Comparison of ENCODE assay signal across 1 cellular context in the genomic region with DNA sequence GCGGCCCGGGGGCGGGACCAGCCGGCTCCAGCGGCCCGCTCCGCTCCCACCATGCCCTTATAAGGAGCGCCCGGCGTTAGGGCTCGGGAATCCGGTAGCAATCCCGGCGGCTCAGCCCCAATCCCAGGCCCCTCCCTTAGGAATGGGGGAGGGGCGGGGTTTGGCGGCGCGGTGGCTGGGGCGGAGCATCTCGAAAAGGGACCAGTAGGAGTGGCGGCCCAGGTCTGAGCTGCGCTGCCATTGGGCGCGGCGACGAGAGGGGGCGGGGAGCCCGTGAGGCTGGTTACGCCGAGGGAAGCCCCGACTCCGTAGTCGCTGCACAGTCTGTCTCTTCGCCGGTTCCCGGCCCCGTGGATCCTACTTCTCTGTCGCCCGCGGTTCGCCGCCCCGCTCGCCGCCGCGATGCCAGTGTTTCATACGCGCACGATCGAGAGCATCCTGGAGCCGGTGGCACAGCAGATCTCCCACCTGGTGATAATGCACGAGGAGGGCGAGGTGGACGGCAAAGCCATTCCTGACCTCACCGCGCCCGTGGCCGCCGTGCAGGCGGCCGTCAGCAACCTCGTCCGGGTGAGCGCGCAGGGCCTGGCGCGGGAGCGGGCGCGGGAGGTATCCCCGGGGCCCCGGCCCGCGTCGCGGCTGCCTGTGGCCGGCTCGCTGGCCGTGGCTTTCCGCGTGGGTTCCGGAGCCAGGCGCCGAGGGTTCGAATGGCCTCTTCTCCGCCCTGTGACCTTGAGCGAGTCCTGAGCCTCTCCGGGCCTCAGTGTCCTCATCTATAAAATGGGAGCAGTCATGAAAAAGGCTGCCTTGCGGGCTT.
TF ChIP-seq lines count a peak whose summit lies in the region.

Gene VCL, plus strand, starts transcription at position 311 of the 817 bp plus-strand sequence. Its CDS starts 92 bp downstream, at position 403.

TF ChIP-seq in HepG2, 621 proteins besides CTCF, POLR2A, EP300 and RAD21 (continued from another document and continues in another):
- TF ChIP-seq, protein P1, sequence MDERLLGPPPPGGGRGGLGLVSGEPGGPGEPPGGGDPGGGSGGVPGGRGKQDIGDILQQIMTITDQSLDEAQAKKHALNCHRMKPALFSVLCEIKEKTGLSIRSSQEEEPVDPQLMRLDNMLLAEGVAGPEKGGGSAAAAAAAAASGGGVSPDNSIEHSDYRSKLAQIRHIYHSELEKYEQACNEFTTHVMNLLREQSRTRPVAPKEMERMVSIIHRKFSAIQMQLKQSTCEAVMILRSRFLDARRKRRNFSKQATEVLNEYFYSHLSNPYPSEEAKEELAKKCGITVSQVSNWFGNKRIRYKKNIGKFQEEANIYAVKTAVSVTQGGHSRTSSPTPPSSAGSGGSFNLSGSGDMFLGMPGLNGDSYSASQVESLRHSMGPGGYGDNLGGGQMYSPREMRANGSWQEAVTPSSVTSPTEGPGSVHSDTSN (CRISPR knock-in tag; IDR thresholded peaks at IDR 0.05): no peak
- TF ChIP-seq KAT2B (IDR thresholded peaks at IDR 0.05; ENCODE audit: borderline replicate concordance, low read depth, low read length): no peak
- no peak for TF ChIP-seq ZNF549 (CRISPR knock-in tag; IDR thresholded peaks at IDR 0.05)
- no peak for TF ChIP-seq THAP9 (CRISPR knock-in tag; IDR thresholded peaks at IDR 0.05; ENCODE audit: borderline replicate concordance)
- TF ChIP-seq FOXO4 (CRISPR knock-in tag; conservative IDR thresholded peaks at IDR 0.05): no peak
- no peak for TF ChIP-seq KDM6A (CRISPR knock-in tag; IDR thresholded peaks at IDR 0.05; ENCODE audit: low read depth)
- TF ChIP-seq HNF4G (IDR thresholded peaks at IDR 0.05; ENCODE audit: borderline replicate concordance, low read depth, low read length): no peak
- no peak for TF ChIP-seq HNF4G (CRISPR knock-in tag; IDR thresholded peaks at IDR 0.05; ENCODE audit: borderline replicate concordance, low read depth)
- no peak for TF ChIP-seq EZH2 (conservative IDR thresholded peaks at IDR 0.05; ENCODE audit: low read depth, low read length)
- no peak for TF ChIP-seq NFE2L2 (IDR thresholded peaks at IDR 0.05; ENCODE audit: low read length)
- TF ChIP-seq, protein P2, sequence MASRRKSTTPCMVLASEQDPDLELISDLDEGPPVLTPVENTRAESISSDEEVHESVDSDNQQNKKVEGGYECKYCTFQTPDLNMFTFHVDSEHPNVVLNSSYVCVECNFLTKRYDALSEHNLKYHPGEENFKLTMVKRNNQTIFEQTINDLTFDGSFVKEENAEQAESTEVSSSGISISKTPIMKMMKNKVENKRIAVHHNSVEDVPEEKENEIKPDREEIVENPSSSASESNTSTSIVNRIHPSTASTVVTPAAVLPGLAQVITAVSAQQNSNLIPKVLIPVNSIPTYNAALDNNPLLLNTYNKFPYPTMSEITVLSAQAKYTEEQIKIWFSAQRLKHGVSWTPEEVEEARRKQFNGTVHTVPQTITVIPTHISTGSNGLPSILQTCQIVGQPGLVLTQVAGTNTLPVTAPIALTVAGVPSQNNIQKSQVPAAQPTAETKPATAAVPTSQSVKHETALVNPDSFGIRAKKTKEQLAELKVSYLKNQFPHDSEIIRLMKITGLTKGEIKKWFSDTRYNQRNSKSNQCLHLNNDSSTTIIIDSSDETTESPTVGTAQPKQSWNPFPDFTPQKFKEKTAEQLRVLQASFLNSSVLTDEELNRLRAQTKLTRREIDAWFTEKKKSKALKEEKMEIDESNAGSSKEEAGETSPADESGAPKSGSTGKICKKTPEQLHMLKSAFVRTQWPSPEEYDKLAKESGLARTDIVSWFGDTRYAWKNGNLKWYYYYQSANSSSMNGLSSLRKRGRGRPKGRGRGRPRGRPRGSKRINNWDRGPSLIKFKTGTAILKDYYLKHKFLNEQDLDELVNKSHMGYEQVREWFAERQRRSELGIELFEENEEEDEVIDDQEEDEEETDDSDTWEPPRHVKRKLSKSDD (CRISPR knock-in tag; IDR thresholded peaks at IDR 0.05; ENCODE audit: low read depth): no peak
- TF ChIP-seq, protein P3, sequence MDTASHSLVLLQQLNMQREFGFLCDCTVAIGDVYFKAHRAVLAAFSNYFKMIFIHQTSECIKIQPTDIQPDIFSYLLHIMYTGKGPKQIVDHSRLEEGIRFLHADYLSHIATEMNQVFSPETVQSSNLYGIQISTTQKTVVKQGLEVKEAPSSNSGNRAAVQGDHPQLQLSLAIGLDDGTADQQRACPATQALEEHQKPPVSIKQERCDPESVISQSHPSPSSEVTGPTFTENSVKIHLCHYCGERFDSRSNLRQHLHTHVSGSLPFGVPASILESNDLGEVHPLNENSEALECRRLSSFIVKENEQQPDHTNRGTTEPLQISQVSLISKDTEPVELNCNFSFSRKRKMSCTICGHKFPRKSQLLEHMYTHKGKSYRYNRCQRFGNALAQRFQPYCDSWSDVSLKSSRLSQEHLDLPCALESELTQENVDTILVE (CRISPR knock-in tag; IDR thresholded peaks at IDR 0.05): peak; percentile 61; the same call in 1 of the 2 replicates
- TF ChIP-seq, protein P4, sequence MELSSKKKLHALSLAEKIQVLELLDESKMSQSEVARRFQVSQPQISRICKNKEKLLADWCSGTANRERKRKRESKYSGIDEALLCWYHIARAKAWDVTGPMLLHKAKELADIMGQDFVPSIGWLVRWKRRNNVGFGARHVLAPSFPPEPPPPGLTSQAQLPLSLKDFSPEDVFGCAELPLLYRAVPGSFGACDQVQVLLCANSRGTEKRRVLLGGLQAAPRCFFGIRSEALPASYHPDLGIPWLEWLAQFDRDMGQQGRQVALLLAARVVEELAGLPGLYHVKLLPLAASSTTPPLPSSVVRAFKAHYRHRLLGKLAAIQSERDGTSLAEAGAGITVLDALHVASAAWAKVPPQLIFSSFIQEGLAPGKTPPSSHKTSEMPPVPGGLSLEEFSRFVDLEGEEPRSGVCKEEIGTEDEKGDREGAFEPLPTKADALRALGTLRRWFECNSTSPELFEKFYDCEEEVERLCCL (CRISPR knock-in tag; IDR thresholded peaks at IDR 0.05; ENCODE audit: borderline replicate concordance): no peak
- TF ChIP-seq ZNF550 (CRISPR knock-in tag; IDR thresholded peaks at IDR 0.05; ENCODE audit: borderline replicate concordance): no peak
- TF ChIP-seq KDM5B (CRISPR knock-in tag; IDR thresholded peaks at IDR 0.05; ENCODE audit: borderline replicate concordance): peak; percentile 73
- no peak for TF ChIP-seq ZNF83 (CRISPR knock-in tag; IDR thresholded peaks at IDR 0.05; ENCODE audit: borderline replicate concordance)
- no peak for TF ChIP-seq JUND (CRISPR knock-in tag; IDR thresholded peaks at IDR 0.05)
- no peak for TF ChIP-seq ZFP36L2 (CRISPR knock-in tag; IDR thresholded peaks at IDR 0.05)
- peak; percentile 32; the same call in 1 of the 2 replicates for TF ChIP-seq ZNF768 (CRISPR knock-in tag; IDR thresholded peaks at IDR 0.05)
- no peak for TF ChIP-seq SOX6 (IDR thresholded peaks at IDR 0.05)
- peak; percentile 44 for TF ChIP-seq SOX6 (CRISPR knock-in tag; IDR thresholded peaks at IDR 0.05)
- TF ChIP-seq, protein P5, sequence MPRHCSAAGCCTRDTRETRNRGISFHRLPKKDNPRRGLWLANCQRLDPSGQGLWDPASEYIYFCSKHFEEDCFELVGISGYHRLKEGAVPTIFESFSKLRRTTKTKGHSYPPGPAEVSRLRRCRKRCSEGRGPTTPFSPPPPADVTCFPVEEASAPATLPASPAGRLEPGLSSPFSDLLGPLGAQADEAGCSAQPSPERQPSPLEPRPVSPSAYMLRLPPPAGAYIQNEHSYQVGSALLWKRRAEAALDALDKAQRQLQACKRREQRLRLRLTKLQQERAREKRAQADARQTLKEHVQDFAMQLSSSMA (CRISPR knock-in tag; IDR thresholded peaks at IDR 0.05): no peak; the same call in 1 of the 2 replicates
- TF ChIP-seq CENPX (CRISPR knock-in tag; IDR thresholded peaks at IDR 0.05): no peak
- no peak for TF ChIP-seq KLF12 (CRISPR knock-in tag; IDR thresholded peaks at IDR 0.05; ENCODE audit: borderline replicate concordance)
- no peak for TF ChIP-seq SCMH1 (CRISPR knock-in tag; IDR thresholded peaks at IDR 0.05; ENCODE audit: borderline replicate concordance)
- no peak for TF ChIP-seq ZMAT5 (CRISPR knock-in tag; IDR thresholded peaks at IDR 0.05; ENCODE audit: borderline replicate concordance, low read depth)
- TF ChIP-seq, protein P6, sequence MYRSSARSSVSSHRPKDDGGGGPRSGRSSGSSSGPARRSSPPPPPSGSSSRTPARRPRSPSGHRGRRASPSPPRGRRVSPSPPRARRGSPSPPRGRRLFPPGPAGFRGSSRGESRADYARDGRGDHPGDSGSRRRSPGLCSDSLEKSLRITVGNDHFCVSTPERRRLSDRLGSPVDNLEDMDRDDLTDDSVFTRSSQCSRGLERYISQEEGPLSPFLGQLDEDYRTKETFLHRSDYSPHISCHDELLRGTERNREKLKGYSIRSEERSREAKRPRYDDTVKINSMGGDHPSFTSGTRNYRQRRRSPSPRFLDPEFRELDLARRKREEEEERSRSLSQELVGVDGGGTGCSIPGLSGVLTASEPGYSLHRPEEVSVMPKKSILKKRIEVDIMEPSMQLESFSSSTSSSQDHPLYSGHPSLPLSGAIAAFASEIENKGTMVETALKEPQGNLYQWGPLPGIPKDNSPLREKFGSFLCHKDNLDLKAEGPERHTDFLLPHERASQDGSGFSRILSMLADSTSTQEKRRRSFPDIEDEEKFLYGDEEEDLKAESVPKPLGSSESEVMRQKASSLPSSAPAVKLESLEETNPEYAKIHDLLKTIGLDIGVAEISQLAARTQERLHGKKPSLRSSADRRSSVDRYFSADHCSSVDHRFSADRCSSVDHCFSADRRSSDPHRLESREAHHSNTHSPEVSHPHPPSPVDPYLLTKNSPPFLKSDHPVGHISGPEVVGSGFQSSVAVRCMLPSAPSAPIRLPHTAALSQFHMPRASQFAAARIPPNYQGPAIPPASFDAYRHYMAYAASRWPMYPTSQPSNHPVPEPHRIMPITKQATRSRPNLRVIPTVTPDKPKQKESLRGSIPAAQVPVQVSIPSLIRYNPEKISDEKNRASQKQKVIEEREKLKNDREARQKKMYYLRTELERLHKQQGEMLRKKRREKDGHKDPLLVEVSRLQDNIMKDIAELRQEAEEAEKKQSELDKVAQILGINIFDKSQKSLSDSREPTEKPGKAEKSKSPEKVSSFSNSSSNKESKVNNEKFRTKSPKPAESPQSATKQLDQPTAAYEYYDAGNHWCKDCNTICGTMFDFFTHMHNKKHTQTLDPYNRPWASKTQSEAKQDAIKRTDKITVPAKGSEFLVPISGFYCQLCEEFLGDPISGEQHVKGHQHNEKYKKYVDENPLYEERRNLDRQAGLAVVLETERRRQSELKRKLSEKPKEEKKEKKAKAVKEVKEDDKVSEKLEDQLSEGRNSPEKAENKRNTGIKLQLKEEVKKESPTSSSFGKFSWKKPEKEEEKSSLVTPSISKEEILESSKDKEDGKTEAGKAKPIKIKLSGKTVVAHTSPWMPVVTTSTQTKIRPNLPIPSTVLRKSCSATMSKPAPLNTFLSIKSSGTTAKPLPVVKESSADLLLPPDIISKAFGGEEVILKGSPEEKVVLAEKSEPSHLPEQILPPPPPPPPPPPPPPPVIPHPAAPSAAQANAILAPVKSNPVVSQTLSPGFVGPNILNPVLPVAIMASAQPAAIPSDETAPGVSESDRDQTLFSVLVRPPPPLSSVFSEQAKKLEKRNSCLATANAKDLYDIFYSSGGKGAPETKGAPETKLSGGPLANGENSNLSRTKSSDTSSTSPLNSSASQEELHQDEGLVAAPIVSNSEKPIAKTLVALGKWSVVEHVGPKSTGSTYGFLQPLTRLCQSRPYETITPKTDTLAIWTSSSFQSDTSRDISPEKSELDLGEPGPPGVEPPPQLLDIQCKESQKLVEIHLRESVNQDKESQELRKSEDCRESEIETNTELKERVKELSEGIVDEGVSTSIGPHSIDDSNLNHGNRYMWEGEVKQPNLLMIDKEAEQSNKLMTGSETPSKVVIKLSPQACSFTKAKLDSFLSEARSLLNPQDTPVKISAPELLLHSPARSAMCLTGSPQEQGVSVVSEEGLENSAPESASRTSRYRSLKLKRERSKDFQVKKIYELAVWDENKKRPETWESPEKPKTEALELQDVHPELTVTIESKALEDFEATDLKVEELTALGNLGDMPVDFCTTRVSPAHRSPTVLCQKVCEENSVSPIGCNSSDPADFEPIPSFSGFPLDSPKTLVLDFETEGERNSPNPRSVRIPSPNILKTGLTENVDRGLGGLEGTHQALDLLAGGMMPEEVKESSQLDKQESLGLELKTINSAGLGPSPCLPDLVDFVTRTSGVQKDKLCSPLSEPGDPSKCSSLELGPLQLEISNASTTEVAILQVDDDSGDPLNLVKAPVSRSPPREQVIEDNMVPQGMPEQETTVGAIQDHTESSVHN (CRISPR knock-in tag; IDR thresholded peaks at IDR 0.05): no peak
- no peak for TF ChIP-seq ZNF30 (CRISPR knock-in tag; IDR thresholded peaks at IDR 0.05)
- TF ChIP-seq ZNF382 (CRISPR knock-in tag; IDR thresholded peaks at IDR 0.05; ENCODE audit: borderline replicate concordance): no peak
- TF ChIP-seq ZEB1 (IDR thresholded peaks at IDR 0.05; ENCODE audit: insufficient replicate concordance, low read depth): peak; percentile 29
- no peak for TF ChIP-seq PCBP1 (IDR thresholded peaks at IDR 0.05; ENCODE audit: borderline replicate concordance, low read depth, low read length)
